In the genomic region with DNA sequence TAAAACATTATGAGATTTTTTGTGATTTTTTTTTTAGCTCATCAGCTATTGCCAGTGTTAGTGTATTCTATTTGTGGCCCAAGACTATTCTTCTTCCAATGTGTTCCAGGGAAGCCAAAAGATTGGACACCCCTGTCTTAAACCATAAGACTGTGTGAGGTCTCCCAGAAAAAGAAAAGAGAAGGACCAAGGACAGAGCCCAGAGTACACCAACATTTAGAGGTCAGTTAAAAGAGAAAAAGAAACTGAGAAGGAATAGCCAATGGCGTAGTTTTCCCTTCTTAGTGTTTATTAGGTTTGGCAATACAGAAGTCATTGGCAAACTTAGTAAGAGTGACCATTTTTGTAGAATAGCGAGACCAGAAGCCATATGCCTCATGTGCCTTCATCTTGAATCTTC, we compare ENCODE assay signal across 17 cellular contexts. TPM values are rescaled to one million over a fixed set of nuclear protein-coding genes. Genes with fewer than 3 reads are reported as not detected.
A peak's percentile ranks its signal among the peaks of the same experiment; 100 is the strongest.
DNase-seq lines count a peak whose midpoint lies in the region; ATAC-seq and TF ChIP-seq lines count a peak whose summit lies in the region.
"Had no signal": no experiment of that assay in that cellular context is flagged by ENCODE, and none has a peak within 500 bp of the region (broad histone marks: within the 10 kb centered on the region; RNA-seq: fewer than 3 reads in every experiment).

No MANE protein-coding gene starts in this region.

- peak overlapping the region; percentile 34 for H3K27ac Mint-ChIP-seq in nephron progenitor cell
- H3K27ac Mint-ChIP-seq in HFFc6, result no peak overlapping the region
- H3K27ac Mint-ChIP-seq: B cell; CD4-positive, alpha-beta T cell; CD8-positive, alpha-beta T cell had no signal

- DNase-seq in SK-N-SH (no peak), nephron progenitor cell (no peak), GF-D8 (lab: John Stamatoyannopoulos, UW) (no peak), HFFc6 (no peak)
- DNase-seq: AML-193; Caco-2; Calu3; CD4-positive, alpha-beta T cell; CD8-positive, alpha-beta T cell; DMS79 treated with DMSO at 0.1 percent for 48 hours had no signal

- H3K4me3 ChIP-seq in SK-N-SH (ENCODE audit: low read depth in 2 of 2, low read length in 1 of 2), result no peak overlapping the region
- H3K4me3 ChIP-seq: A549; BLaER1 treated with 17β-estradiol and CSF1 and Interleukin-3, amounts not matched to agents 10 nM and 100 nM had no signal

- 35% methylated on average over 2 of the region's 2 CpGs for WGBS in SK-N-SH (ENCODE audit: low lambda C conversion rate)

- H3K27me3 Mint-ChIP-seq in nephron progenitor cell (ENCODE audit: low read depth, poor library complexity) (peaks cover 20% of the 10 kb centered on the region), HFFc6 (ENCODE audit: insufficient read depth) (peaks cover 4% of the 10 kb centered on the region; the same call in 1 of the 2 replicates)
- H3K27me3 Mint-ChIP-seq: B cell had no signal

- CTCF ChIA-PET in SK-N-SH (lab: Yijun Ruan, JAX), result interaction anchor here (1.2 kb wide), 1 partner anchor 287 kb away, joined by 3 read pairs; no protein-coding TSS in a partner anchor

- no peaks in the 10 kb centered on the region for H3K27me3 ChIP-seq in SK-N-SH (ENCODE audit: insufficient read depth)
- H3K27me3 ChIP-seq: BLaER1 treated with 17β-estradiol and CSF1 and Interleukin-3, amounts not matched to agents 10 nM and 100 nM had no signal

- H3K4me3 Mint-ChIP-seq in nephron progenitor cell, result no peak overlapping the region
- H3K4me3 Mint-ChIP-seq in HFFc6, result no peak overlapping the region
- H3K4me3 Mint-ChIP-seq: B cell; CD4-positive, alpha-beta T cell; CD8-positive, alpha-beta T cell had no signal

- no peaks in the 10 kb centered on the region for H3K79me2 ChIP-seq in SK-N-SH (ENCODE audit: insufficient read depth)

- no peak overlapping the region for H3K27ac ChIP-seq in SK-N-SH (ENCODE audit: low read depth in 2 of 2, low read length in 1 of 2)
- H3K27ac ChIP-seq: 22Rv1; A549; BLaER1 treated with 17β-estradiol and CSF1 and Interleukin-3, amounts not matched to agents 10 nM and 100 nM; C4-2B had no signal

- H3K9me2 ChIP-seq in SK-N-SH, result no peaks in the 10 kb centered on the region

- no peak for TF ChIP-seq CTCF in SK-N-SH (IDR thresholded peaks at IDR 0.05)
- no peak for TF ChIP-seq CTCF in nephron progenitor cell (IDR thresholded peaks at IDR 0.05)
- TF ChIP-seq CTCF in HFFc6 (IDR thresholded peaks at IDR 0.05), result no peak

- TF ChIP-seq EP300 in SK-N-SH (IDR thresholded peaks at IDR 0.05; ENCODE audit: borderline replicate concordance in 1 of 2, low read depth in 1 of 2, low read length in 1 of 2) (no peak), Ishikawa (IDR thresholded peaks at IDR 0.05; ENCODE audit: borderline replicate concordance) (no peak)

- POLR2A ChIA-PET in SK-N-SH (lab: Yijun Ruan, JAX), result no interaction called here

- no peak overlapping the region for H3K4me2 ChIP-seq in SK-N-SH
- H3K4me2 ChIP-seq: A549; BLaER1 treated with 17β-estradiol and CSF1 and Interleukin-3, amounts not matched to agents 10 nM and 100 nM had no signal

- H3K9me3 ChIP-seq in SK-N-SH, result no peaks in the 10 kb centered on the region
- H3K9me3 ChIP-seq: A549; BLaER1 treated with 17β-estradiol and CSF1 and Interleukin-3, amounts not matched to agents 10 nM and 100 nM; Caco-2 had no signal

- no peaks in the 10 kb centered on the region for H3K9me3 Mint-ChIP-seq in nephron progenitor cell
- H3K9me3 Mint-ChIP-seq in HFFc6, result no peaks in the 10 kb centered on the region
- H3K9me3 Mint-ChIP-seq: CD4-positive, alpha-beta T cell; CD8-positive, alpha-beta T cell had no signal

- no peaks in the 10 kb centered on the region for H3F3A ChIP-seq in SK-N-SH (replicated peaks; ENCODE audit: insufficient read depth)

- H3K9ac ChIP-seq in SK-N-SH, result no peak overlapping the region
- H3K9ac ChIP-seq: BLaER1 treated with 17β-estradiol and CSF1 and Interleukin-3, amounts not matched to agents 10 nM and 100 nM had no signal

- no peaks in the 10 kb centered on the region for H4K20me1 ChIP-seq in SK-N-SH (ENCODE audit: insufficient read depth)
- H4K20me1 ChIP-seq: BLaER1 treated with 17β-estradiol and CSF1 and Interleukin-3, amounts not matched to agents 10 nM and 100 nM had no signal

- H3K4me1 Mint-ChIP-seq in nephron progenitor cell (peaks cover 9% of the 10 kb centered on the region), HFFc6 (ENCODE audit: low read depth) (no peaks in the 10 kb centered on the region)
- H3K4me1 Mint-ChIP-seq: B cell had no signal

- TF ChIP-seq RAD21 in SK-N-SH (IDR thresholded peaks at IDR 0.05; ENCODE audit: low read length), result no peak
- TF ChIP-seq RAD21 in Ishikawa (IDR thresholded peaks at IDR 0.05; ENCODE audit: low read depth), result no peak

- H3K4me1 ChIP-seq in SK-N-SH (ENCODE audit: control insufficient read depth in 1 of 2, insufficient read depth in 2 of 2, low read depth in 1 of 2, low read length in 1 of 2), result no peaks in the 10 kb centered on the region
- H3K4me1 ChIP-seq: A549; BLaER1 treated with 17β-estradiol and CSF1 and Interleukin-3, amounts not matched to agents 10 nM and 100 nM; Caco-2 had no signal

- H3K36me3 Mint-ChIP-seq in nephron progenitor cell (ENCODE audit: low read depth) (no peaks in the 10 kb centered on the region), HFFc6 (ENCODE audit: low read depth) (no peaks in the 10 kb centered on the region)
- H3K36me3 Mint-ChIP-seq: CD8-positive, alpha-beta T cell had no signal

- H3K36me3 ChIP-seq in SK-N-SH (replicated peaks in 1 of 2; ENCODE audit: control insufficient read depth in 1 of 2, insufficient read depth in 2 of 2, low read length in 1 of 2), result no peaks in the 10 kb centered on the region
- H3K36me3 ChIP-seq: BLaER1 treated with 17β-estradiol and CSF1 and Interleukin-3, amounts not matched to agents 10 nM and 100 nM had no signal

- no peak for ATAC-seq in SK-N-SH treated with all-trans-retinoic acid at 6 μM for 48 hours
- ATAC-seq: A549; CD8-positive, alpha-beta T cell had no signal

- no peak overlapping the region for H2AFZ ChIP-seq in SK-N-SH (ENCODE audit: low read depth)

TF ChIP-seq in SK-N-SH treated with all-trans-retinoic acid at 6 μM for 48 hours, 23 proteins besides CTCF, POLR2A, EP300 and RAD21 (continues in another document):
- TF ChIP-seq SNAI2 (CRISPR knock-in tag; IDR thresholded peaks at IDR 0.05), result no peak
- TF ChIP-seq CSDC2 (CRISPR knock-in tag; IDR thresholded peaks at IDR 0.05), result no peak
- no peak for TF ChIP-seq ESRRG (CRISPR knock-in tag; IDR thresholded peaks at IDR 0.05)
- TF ChIP-seq, protein P1, sequence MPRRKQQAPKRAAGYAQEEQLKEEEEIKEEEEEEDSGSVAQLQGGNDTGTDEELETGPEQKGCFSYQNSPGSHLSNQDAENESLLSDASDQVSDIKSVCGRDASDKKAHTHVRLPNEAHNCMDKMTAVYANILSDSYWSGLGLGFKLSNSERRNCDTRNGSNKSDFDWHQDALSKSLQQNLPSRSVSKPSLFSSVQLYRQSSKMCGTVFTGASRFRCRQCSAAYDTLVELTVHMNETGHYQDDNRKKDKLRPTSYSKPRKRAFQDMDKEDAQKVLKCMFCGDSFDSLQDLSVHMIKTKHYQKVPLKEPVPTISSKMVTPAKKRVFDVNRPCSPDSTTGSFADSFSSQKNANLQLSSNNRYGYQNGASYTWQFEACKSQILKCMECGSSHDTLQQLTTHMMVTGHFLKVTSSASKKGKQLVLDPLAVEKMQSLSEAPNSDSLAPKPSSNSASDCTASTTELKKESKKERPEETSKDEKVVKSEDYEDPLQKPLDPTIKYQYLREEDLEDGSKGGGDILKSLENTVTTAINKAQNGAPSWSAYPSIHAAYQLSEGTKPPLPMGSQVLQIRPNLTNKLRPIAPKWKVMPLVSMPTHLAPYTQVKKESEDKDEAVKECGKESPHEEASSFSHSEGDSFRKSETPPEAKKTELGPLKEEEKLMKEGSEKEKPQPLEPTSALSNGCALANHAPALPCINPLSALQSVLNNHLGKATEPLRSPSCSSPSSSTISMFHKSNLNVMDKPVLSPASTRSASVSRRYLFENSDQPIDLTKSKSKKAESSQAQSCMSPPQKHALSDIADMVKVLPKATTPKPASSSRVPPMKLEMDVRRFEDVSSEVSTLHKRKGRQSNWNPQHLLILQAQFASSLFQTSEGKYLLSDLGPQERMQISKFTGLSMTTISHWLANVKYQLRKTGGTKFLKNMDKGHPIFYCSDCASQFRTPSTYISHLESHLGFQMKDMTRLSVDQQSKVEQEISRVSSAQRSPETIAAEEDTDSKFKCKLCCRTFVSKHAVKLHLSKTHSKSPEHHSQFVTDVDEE (CRISPR knock-in tag; IDR thresholded peaks at IDR 0.05), result no peak
- TF ChIP-seq PPARA (CRISPR knock-in tag; IDR thresholded peaks at IDR 0.05; ENCODE audit: borderline replicate concordance), result no peak

TF ChIP-seq in Ishikawa, 13 proteins besides CTCF, POLR2A, EP300 and RAD21 (continues in another document):
- TF ChIP-seq YY1 (IDR thresholded peaks at IDR 0.05; ENCODE audit: low read depth) (no peak), MAX (IDR thresholded peaks at IDR 0.05) (no peak), NFIC (IDR thresholded peaks at IDR 0.05) (no peak)

RNA-seq across cellular contexts. Expression of gene SLC25A36, which starts 36.1 kb away (rescaled TPM):
- polyA plus RNA-seq in SK-N-SH (2012; rRNA removed), result 23.3 and 37.3 TPM in 2 replicates
- polyA plus RNA-seq in SK-N-SH (2012; cell fraction: cytosol; rRNA removed), result 24.7 and 27.3 TPM in 2 replicates
- polyA plus RNA-seq in SK-N-SH (2012; cell fraction: nucleus; rRNA removed), result 78.6 and 117 TPM in 2 replicates
- total RNA-seq in HFFc6 (2021; fragmentation: NEBNext Ultra II Directional; extraction: Animal tissue kit (Norgen Biotek cat#: 25700)), result 10 to 100 TPM; 30.3 to 32.4 (median 30.9) TPM
